In the genomic region with DNA sequence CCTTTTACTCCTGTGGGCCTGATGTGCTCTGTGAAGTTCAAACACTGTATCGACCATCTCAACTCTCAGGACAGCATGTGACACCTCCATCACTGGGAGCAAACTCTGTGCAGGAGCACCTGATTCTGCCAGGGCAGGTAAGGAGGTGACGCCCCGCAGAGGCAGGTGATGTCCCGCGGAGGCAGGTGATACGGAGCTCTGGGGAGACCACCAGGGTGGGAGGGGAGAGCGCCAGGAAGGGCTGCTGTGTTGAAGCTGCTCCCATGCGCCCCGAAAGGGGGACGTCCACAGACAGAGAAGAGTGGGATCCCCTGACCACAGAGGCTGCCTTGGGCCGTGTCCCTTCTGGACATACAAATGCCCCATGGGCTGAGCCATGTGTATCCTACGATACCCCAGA, we compare ENCODE assay signal across 18 cellular contexts. TPM values are rescaled to one million over a fixed set of nuclear protein-coding genes. Genes with fewer than 3 reads are reported as not detected.
DNase-seq lines count a peak whose midpoint lies in the region; ATAC-seq, FAIRE-seq and TF ChIP-seq lines count a peak whose summit lies in the region.
"Had no signal": no experiment of that assay in that cellular context is flagged by ENCODE, and none has a peak within 500 bp of the region (broad histone marks: within the 10 kb centered on the region; RNA-seq: fewer than 3 reads in every experiment).

No MANE protein-coding gene starts in this region.

- H3K4me1 ChIP-seq in A549 (peaks cover 40% of the 10 kb centered on the region), body of pancreas (peaks cover 25% of the 10 kb centered on the region), right lobe of liver (peaks cover 0 to 48% (median 26%) of the 10 kb centered on the region in 4 donors), pancreas (peaks cover 9 to 17% (median 10%) of the 10 kb centered on the region in 3 donors)

- WGBS in A549 (ENCODE audit: missing lambda C conversion rate), result 81% methylated on average over 5 of the region's 12 CpGs
- WGBS in body of pancreas, 2 donors, result 84 to 85% methylated on average over 12 of the region's 12 CpGs
- 41% methylated on average over 5 of the region's 12 CpGs for WGBS in right lobe of liver (ENCODE audit: insufficient coverage, low coverage, low lambda C conversion rate, missing lambda C conversion rate)
- WGBS in pancreas, 2 donors, result 83 to 85% methylated on average over 12 of the region's 12 CpGs

- POLR2A ChIA-PET in A549 (lab: Yijun Ruan, JAX), result no interaction called here

- H3K27ac ChIP-seq in A549 (peak overlapping the region; percentile 89 to 90), body of pancreas (peak overlapping the region; percentile 8 to 88 (median 84)), right lobe of liver (peak overlapping the region in 2 of 3 donors; percentile 34 to 93), pancreas (peak overlapping the region in 3 of 4 donors; percentile 44 to 81 (median 80))
- H3K27ac ChIP-seq: C4-2B, PC-9 had no signal

- FAIRE-seq in A549 (lab: Jason Lieb, UNC) (no peak), pancreas (lab: Jason Lieb, UNC) (no peak)
- FAIRE-seq: K562 had no signal

- no peak for DNase-seq in A549 (ENCODE audit: low read depth in 1 of 2, low spot score in 1 of 2)
- DNase-seq in body of pancreas, result no peak
- DNase-seq in right lobe of liver, result no peak
- DNase-seq in pancreas, result peak in 1 of 6 donors; percentile 72
- DNase-seq in SK-N-DZ (ENCODE audit: low spot score), result no peak
- DNase-seq in OCI-M1 (lab: John Stamatoyannopoulos, UW), result no peak
- DNase-seq: EL, H7, NCI-H1048, NCI-H1436 treated with DMSO at 0.1 percent for 48 hours, NCI-H2081 treated with DMSO at 0.1 percent for 48 hours, NCI-H82, PC-9 had no signal

- TF ChIP-seq RAD21 in A549 (conservative IDR thresholded peaks at IDR 0.05 in 1 of 2, IDR thresholded peaks at IDR 0.05 in 1 of 2), result no peak

- intact Hi-C loops in body of pancreas (cut with DNase I) (no loop called here), right lobe of liver (cut with DNase I) (no loop called here), pancreas (cut with DNase I) (no loop called here)

- no peaks in the 10 kb centered on the region for H3K9me3 ChIP-seq in A549
- H3K9me3 ChIP-seq in body of pancreas, result no peaks in the 10 kb centered on the region
- no peaks in the 10 kb centered on the region for H3K9me3 ChIP-seq in right lobe of liver
- no peaks in the 10 kb centered on the region for H3K9me3 ChIP-seq in pancreas

- TF ChIP-seq CTCF in A549 (IDR thresholded peaks at IDR 0.05) (no peak), body of pancreas (IDR thresholded peaks at IDR 0.05) (no peak), right lobe of liver (IDR thresholded peaks at IDR 0.05) (no peak), pancreas (IDR thresholded peaks at IDR 0.05) (no peak)

- no peak overlapping the region for H3K4me3 ChIP-seq in A549
- no peak overlapping the region for H3K4me3 ChIP-seq in body of pancreas
- no peak overlapping the region for H3K4me3 ChIP-seq in right lobe of liver
- H3K4me3 ChIP-seq in pancreas, result no peak overlapping the region
- H3K4me3 ChIP-seq: K562, PC-9 had no signal

- peak overlapping the region; percentile 77 for H3K4me2 ChIP-seq in A549
- H3K4me2 ChIP-seq: PC-9 had no signal

- no peak for TF ChIP-seq EP300 in A549 (IDR thresholded peaks at IDR 0.05)

- H3K36me3 ChIP-seq in body of pancreas (replicated peaks in 1 of 2; ENCODE audit: insufficient read depth in 1 of 2, low read depth in 2 of 2), result no peaks in the 10 kb centered on the region
- H3K36me3 ChIP-seq in right lobe of liver, result no peaks in the 10 kb centered on the region
- no peaks in the 10 kb centered on the region for H3K36me3 ChIP-seq in pancreas

- ATAC-seq in A549 (peak in 1 of 2 experiments; percentile 39; a peak in 3 of 6 replicates), body of pancreas (no peak), right lobe of liver (peak in 2 of 4 donors; percentile 1 to 7), pancreas (no peak), HG02981 (IDR thresholded peaks at IDR 0.05; ENCODE audit: unreplicated experiment) (no peak), HG03342 (IDR thresholded peaks at IDR 0.05; ENCODE audit: unreplicated experiment) (no peak)
- ATAC-seq: K562 had no signal

- CTCF ChIA-PET in A549 (lab: Yijun Ruan, JAX), result no interaction called here

- TF ChIP-seq POLR2A in A549 (IDR thresholded peaks at IDR 0.05; ENCODE audit: low read length), result no peak
- no peak for TF ChIP-seq POLR2A in body of pancreas (IDR thresholded peaks at IDR 0.05)
- TF ChIP-seq POLR2A in right lobe of liver (IDR thresholded peaks at IDR 0.05), result no peak

- H3K27me3 ChIP-seq in body of pancreas (no peaks in the 10 kb centered on the region), right lobe of liver (no peaks in the 10 kb centered on the region), pancreas (no peaks in the 10 kb centered on the region)

TF ChIP-seq in A549, 52 proteins besides CTCF, POLR2A, EP300 and RAD21:
- TF ChIP-seq ZFP36 (IDR thresholded peaks at IDR 0.05; ENCODE audit: borderline replicate concordance, partially characterized antibody) (no peak), CHD2 (IDR thresholded peaks at IDR 0.05; ENCODE audit: low read length, partially characterized antibody) (no peak), TP53 (CRISPR knock-in tag; IDR thresholded peaks at IDR 0.05) (no peak), JUN (IDR thresholded peaks at IDR 0.05) (no peak), ESRRA (IDR thresholded peaks at IDR 0.05; ENCODE audit: borderline replicate concordance, low read length) (no peak), HOXB13 (CRISPR knock-in tag; IDR thresholded peaks at IDR 0.05; ENCODE audit: low read depth) (no peak), BHLHE40 (IDR thresholded peaks at IDR 0.05; ENCODE audit: low read depth, low read length) (no peak), MYC (IDR thresholded peaks at IDR 0.05; ENCODE audit: borderline replicate concordance, low read length) (no peak), SREBF2 (IDR thresholded peaks at IDR 0.05) (no peak), HOXA7 (CRISPR knock-in tag; IDR thresholded peaks at IDR 0.05) (no peak), CEBPB (IDR thresholded peaks at IDR 0.05) (no peak)
- TF ChIP-seq, protein P1, sequence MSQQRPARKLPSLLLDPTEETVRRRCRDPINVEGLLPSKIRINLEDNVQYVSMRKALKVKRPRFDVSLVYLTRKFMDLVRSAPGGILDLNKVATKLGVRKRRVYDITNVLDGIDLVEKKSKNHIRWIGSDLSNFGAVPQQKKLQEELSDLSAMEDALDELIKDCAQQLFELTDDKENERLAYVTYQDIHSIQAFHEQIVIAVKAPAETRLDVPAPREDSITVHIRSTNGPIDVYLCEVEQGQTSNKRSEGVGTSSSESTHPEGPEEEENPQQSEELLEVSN (IDR thresholded peaks at IDR 0.05; ENCODE audit: borderline replicate concordance, low read depth), result no peak
- TF ChIP-seq, protein P2, sequence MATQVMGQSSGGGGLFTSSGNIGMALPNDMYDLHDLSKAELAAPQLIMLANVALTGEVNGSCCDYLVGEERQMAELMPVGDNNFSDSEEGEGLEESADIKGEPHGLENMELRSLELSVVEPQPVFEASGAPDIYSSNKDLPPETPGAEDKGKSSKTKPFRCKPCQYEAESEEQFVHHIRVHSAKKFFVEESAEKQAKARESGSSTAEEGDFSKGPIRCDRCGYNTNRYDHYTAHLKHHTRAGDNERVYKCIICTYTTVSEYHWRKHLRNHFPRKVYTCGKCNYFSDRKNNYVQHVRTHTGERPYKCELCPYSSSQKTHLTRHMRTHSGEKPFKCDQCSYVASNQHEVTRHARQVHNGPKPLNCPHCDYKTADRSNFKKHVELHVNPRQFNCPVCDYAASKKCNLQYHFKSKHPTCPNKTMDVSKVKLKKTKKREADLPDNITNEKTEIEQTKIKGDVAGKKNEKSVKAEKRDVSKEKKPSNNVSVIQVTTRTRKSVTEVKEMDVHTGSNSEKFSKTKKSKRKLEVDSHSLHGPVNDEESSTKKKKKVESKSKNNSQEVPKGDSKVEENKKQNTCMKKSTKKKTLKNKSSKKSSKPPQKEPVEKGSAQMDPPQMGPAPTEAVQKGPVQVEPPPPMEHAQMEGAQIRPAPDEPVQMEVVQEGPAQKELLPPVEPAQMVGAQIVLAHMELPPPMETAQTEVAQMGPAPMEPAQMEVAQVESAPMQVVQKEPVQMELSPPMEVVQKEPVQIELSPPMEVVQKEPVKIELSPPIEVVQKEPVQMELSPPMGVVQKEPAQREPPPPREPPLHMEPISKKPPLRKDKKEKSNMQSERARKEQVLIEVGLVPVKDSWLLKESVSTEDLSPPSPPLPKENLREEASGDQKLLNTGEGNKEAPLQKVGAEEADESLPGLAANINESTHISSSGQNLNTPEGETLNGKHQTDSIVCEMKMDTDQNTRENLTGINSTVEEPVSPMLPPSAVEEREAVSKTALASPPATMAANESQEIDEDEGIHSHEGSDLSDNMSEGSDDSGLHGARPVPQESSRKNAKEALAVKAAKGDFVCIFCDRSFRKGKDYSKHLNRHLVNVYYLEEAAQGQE (IDR thresholded peaks at IDR 0.05), result no peak
- TF ChIP-seq, protein P3, sequence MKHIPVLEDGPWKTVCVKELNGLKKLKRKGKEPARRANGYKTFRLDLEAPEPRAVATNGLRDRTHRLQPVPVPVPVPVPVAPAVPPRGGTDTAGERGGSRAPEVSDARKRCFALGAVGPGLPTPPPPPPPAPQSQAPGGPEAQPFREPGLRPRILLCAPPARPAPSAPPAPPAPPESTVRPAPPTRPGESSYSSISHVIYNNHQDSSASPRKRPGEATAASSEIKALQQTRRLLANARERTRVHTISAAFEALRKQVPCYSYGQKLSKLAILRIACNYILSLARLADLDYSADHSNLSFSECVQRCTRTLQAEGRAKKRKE (CRISPR knock-in tag; IDR thresholded peaks at IDR 0.05; ENCODE audit: low read depth), result no peak

RNA-seq across cellular contexts. Expression of a gene that starts 58.3 kb away (rescaled TPM):
- polyA plus RNA-seq in A549 (2011; rRNA removed), result 0.63 and 0.97 TPM in 2 replicates
- polyA plus RNA-seq in A549 (2012; cell fraction: cytosol; rRNA removed), result 0.46 and 0.87 TPM in 2 replicates
- 1.3 and 1.8 TPM in 2 replicates for polyA plus RNA-seq in A549 (2012; cell fraction: nucleus; rRNA removed)
- 0.85 to 1.5 TPM (median 1.5 TPM) in 3 replicates for polyA plus RNA-seq in A549 (2017; fragmentation: RNase III; extraction: RNeasy Plus Mini Kit Qiagen cat#74134 plus additional on column Dnase treatment)
- 0.78 and 1.3 TPM in 2 replicates for polyA minus RNA-seq in A549 (2011; rRNA and poly(A)+ RNA removed)
- 1 to 10 TPM; 4.9 to 5.4 TPM for total RNA-seq in body of pancreas
- under 1 TPM in 5 of 6 experiments, not detected in 1; 0.29 to 0.99 (median 0.86) TPM for total RNA-seq in right lobe of liver
- 1 to 10 TPM in 5 of 6 donors, under 1 TPM in 1; 0.87 to 6.5 (median 2.8) TPM for total RNA-seq in pancreas
- polyA plus RNA-seq in pancreas, result 1 to 10 TPM; 3.6 to 6.2 TPM
- polyA plus RNA-seq in SK-N-DZ (2014; cell fraction: cytosol; rRNA removed), result not detected in 2 replicates
- not detected in 2 replicates for polyA plus RNA-seq in SK-N-DZ (2014; cell fraction: nucleus; rRNA removed)
- total RNA-seq: K562, PC-9, SK-MEL-5 had no signal
- polyA plus RNA-seq: K562 had no signal
